In the genomic region with DNA sequence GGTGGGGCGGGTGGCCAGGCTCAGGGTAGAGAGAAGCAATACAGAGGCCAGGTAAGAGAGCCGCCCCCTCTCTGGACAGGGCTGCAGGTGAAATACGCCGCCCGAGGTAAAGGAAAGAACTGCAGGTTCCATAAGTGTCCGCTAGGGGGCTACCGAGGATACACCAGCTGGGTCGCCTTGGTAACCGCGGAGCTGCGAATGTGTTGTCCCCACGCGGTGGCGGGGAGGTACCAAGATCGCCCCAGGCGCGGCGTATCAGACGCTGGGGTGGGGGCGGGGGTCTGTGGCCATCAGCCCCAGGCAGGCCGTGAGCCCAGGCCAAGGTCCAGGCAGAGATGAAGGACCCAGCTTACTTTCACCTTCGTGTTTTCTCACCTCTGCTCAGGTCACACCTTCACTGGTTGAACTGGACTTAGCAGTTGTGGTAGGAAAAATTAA, we compare ENCODE assay signal across 8 cellular contexts. TPM values are rescaled to one million over a fixed set of nuclear protein-coding genes. Genes with fewer than 3 reads are reported as not detected.
DNase-seq lines count a peak whose midpoint lies in the region; ATAC-seq, FAIRE-seq and TF ChIP-seq lines count a peak whose summit lies in the region.

No MANE protein-coding gene starts in this region.

- no peaks in the 10 kb centered on the region for H3K36me3 Mint-ChIP-seq in activated naive CD8-positive, alpha-beta T cell treated with anti-CD3 and anti-CD28 coated beads for 36 hours

- intact Hi-C loops in cardiac septum (cut with DNase I) (no loop called here), psoas muscle (cut with DNase I) (loop anchor here in 1 of 2 donors (10.0 kb wide), 2 partner anchors 324 to 604 kb away; a partner anchor contains a TSS)

- no peaks in the 10 kb centered on the region for H3K9me3 Mint-ChIP-seq in activated naive CD8-positive, alpha-beta T cell treated with anti-CD3 and anti-CD28 coated beads for 36 hours

- no peaks in the 10 kb centered on the region for H3K27me3 ChIP-seq in psoas muscle (ENCODE audit: insufficient read depth in 3 of 3, low read length in 2 of 3)

- H3K4me3 ChIP-seq in psoas muscle, result peak overlapping the region; percentile 57

- H3K27ac ChIP-seq in psoas muscle, result no peak overlapping the region

- TF ChIP-seq CTCF in psoas muscle (IDR thresholded peaks at IDR 0.05), result peak; percentile 93

- peaks cover 8% of the 10 kb centered on the region for H3K27me3 Mint-ChIP-seq in activated naive CD8-positive, alpha-beta T cell treated with anti-CD3 and anti-CD28 coated beads for 36 hours

- H3K4me1 ChIP-seq in psoas muscle, result no peaks in the 10 kb centered on the region

- peak; percentile 50 for FAIRE-seq in G401.6 (lab: Jason Lieb, UNC)

- no peak overlapping the region for H3K27ac Mint-ChIP-seq in activated naive CD8-positive, alpha-beta T cell treated with anti-CD3 and anti-CD28 coated beads for 36 hours

- H3K9me3 ChIP-seq in psoas muscle, result no peaks in the 10 kb centered on the region

- DNase-seq in NCI-H1436 treated with DMSO at 0.1 percent for 48 hours (lab: John Stamatoyannopoulos, UW) (peak; percentile 78), SW480 (ENCODE audit: low spot score) (peak; percentile 77), cardiac septum (ENCODE audit: low spot score) (peak; percentile 88), psoas muscle (peak; percentile 82 to 88), ureter (ENCODE audit: low spot score) (peak; percentile 84)
- DNase-seq in activated naive CD8-positive, alpha-beta T cell treated with anti-CD3 and anti-CD28 coated beads for 36 hours, result peak; percentile 84

- H3K4me3 Mint-ChIP-seq in activated naive CD8-positive, alpha-beta T cell treated with anti-CD3 and anti-CD28 coated beads for 36 hours, result peak overlapping the region; percentile 32

- H3K4me1 Mint-ChIP-seq in activated naive CD8-positive, alpha-beta T cell treated with anti-CD3 and anti-CD28 coated beads for 36 hours, result peaks cover 3% of the 10 kb centered on the region

- no peaks in the 10 kb centered on the region for H3K36me3 ChIP-seq in psoas muscle (ENCODE audit: insufficient read depth in 1 of 2, low read depth in 1 of 2)

- WGBS in psoas muscle, 3 donors, result 2 to 3% (median 2%) methylated on average over 22 of the region's 22 CpGs

- ATAC-seq in HG02610 (IDR thresholded peaks at IDR 0.05; ENCODE audit: unreplicated experiment), result peak; percentile 58
- ATAC-seq in psoas muscle, result peak; percentile 81 to 98 (median 92)

RNA-seq across cellular contexts. Expression of a gene that starts 18.4 kb away (rescaled TPM):
- total RNA-seq in activated naive CD8-positive, alpha-beta T cell treated with anti-CD3 and anti-CD28 coated beads for 36 hours, result 10 to 100 TPM; 21.8 to 24.8 TPM
- total RNA-seq in cardiac septum, result 16.0 TPM
- total RNA-seq in psoas muscle, result 10 to 100 TPM in 2 of 4 donors, 1 to 10 TPM in 2; 6.9 to 11.8 (median 10.1) TPM
- polyA plus RNA-seq in psoas muscle, result 10 to 100 TPM in 2 of 3 donors, 1 to 10 TPM in 1; 7.2 to 14.0 (median 10.8) TPM
- 33.6 TPM for total RNA-seq in ureter
